In genomic region chrX:20363003-20363674, GRCh38 we compare ENCODE assay signal across 12 cellular contexts.
A peak's percentile ranks its signal among the peaks of the same experiment; 100 is the strongest.
DNase-seq lines count a peak whose midpoint lies in the region; ATAC-seq, FAIRE-seq and TF ChIP-seq lines count a peak whose summit lies in the region.
"Had no signal": no experiment of that assay in that cellular context is flagged by ENCODE, and none has a peak within 500 bp of the region (broad histone marks: within the 10 kb centered on the region; RNA-seq: fewer than 3 reads in every experiment).

No MANE protein-coding gene starts in this region.

- FAIRE-seq in pancreas (lab: Jason Lieb, UNC) = no peak

- H3K4me1 ChIP-seq in pancreas = peaks cover 0 to 14% (median 12%) of the 10 kb centered on the region in 3 donors
- no peaks in the 10 kb centered on the region for H3K4me1 ChIP-seq in effector memory CD4-positive, alpha-beta T cell (ENCODE audit: control insufficient read depth, insufficient read depth, low read length, poor library complexity, severe bottlenecking)

- intact Hi-C loops in Right ventricle myocardium superior (cut with DNase I) (no loop called here), pancreas (cut with DNase I) (no loop called here)

- H3K27me3 ChIP-seq in pancreas = no peaks in the 10 kb centered on the region
- H3K27me3 ChIP-seq in effector memory CD4-positive, alpha-beta T cell (replicated peaks; ENCODE audit: control insufficient read depth, insufficient read depth, low read length, poor library complexity, severe bottlenecking) = no peaks in the 10 kb centered on the region
- H3K27me3 ChIP-seq: cardiac muscle cell had no signal

- H3K4me3 ChIP-seq in SK-N-MC (no peak overlapping the region), pancreas (no peak overlapping the region)
- no peak overlapping the region for H3K4me3 ChIP-seq in effector memory CD4-positive, alpha-beta T cell (ENCODE audit: insufficient read depth, low read depth, low read length, poor library complexity, severe bottlenecking)
- H3K4me3 ChIP-seq: cardiac muscle cell had no signal

- peak; percentile 27 for DNase-seq in Daoy (ENCODE audit: low read depth)
- no peak for DNase-seq in SK-N-MC (ENCODE audit: low read depth, low spot score)
- no peak for DNase-seq in Right ventricle myocardium superior
- peak in 1 of 6 donors; percentile 7 for DNase-seq in pancreas
- DNase-seq in AG08395 (ENCODE audit: low spot score) = no peak
- no peak for DNase-seq in effector memory CD4-positive, alpha-beta T cell
- DNase-seq: activated T-cell treated with anti-CD3 and anti-CD28 coated beads, Interleukin-2, amount 50 U/mL, for 48 hours; T-helper 17 cell had no signal

- H3K36me3 ChIP-seq in SK-N-MC (ENCODE audit: insufficient read depth, low read length) = no peaks in the 10 kb centered on the region
- H3K36me3 ChIP-seq in pancreas = no peaks in the 10 kb centered on the region
- H3K36me3 ChIP-seq in effector memory CD4-positive, alpha-beta T cell (ENCODE audit: control insufficient read depth, insufficient read depth, low read length) = no peaks in the 10 kb centered on the region
- H3K36me3 ChIP-seq: cardiac muscle cell had no signal

- 11 to 42% methylated on average over 14 of the region's 14 CpGs for WGBS in pancreas, 2 donors

- H3K9ac ChIP-seq in SK-N-MC (ENCODE audit: insufficient read length) = no peak overlapping the region
- H3K9ac ChIP-seq: KMS-11 had no signal

- H3K27ac ChIP-seq in SK-N-MC (peak overlapping the region; percentile 35; the same call in 1 of the 2 replicates), pancreas (peak overlapping the region; percentile 62 to 79 (median 70))
- H3K27ac ChIP-seq in effector memory CD4-positive, alpha-beta T cell (ENCODE audit: insufficient read depth, low read length, poor library complexity, severe bottlenecking) = no peak overlapping the region
- H3K27ac ChIP-seq: cardiac muscle cell, KMS-11 had no signal

- no peaks in the 10 kb centered on the region for H3K9me3 ChIP-seq in SK-N-MC (ENCODE audit: low read depth, low read length)
- no peaks in the 10 kb centered on the region for H3K9me3 ChIP-seq in pancreas
- H3K9me3 ChIP-seq in effector memory CD4-positive, alpha-beta T cell (ENCODE audit: control insufficient read depth, low read length) = no peaks in the 10 kb centered on the region

- TF ChIP-seq CTCF in pancreas (IDR thresholded peaks at IDR 0.05) = no peak

- peak; percentile 87 for ATAC-seq in Right ventricle myocardium superior (ENCODE audit: poor library complexity)
- ATAC-seq in pancreas = peak; percentile 46 to 73 (median 68)
- ATAC-seq in GM21529 (IDR thresholded peaks at IDR 0.05; ENCODE audit: unreplicated experiment) = no peak
- no peak for ATAC-seq in HG03045 (IDR thresholded peaks at IDR 0.05; ENCODE audit: unreplicated experiment)
- ATAC-seq: T-helper 17 cell had no signal

Comparison
In these comparisons a context has a peak if more than half of its experiments do, and no peak if none do; other contexts are left out.
1. ATAC-seq: peak in Right ventricle myocardium superior (single experiment) and pancreas (4 of 4); none in GM21529 (single experiment) and HG03045 (single experiment).